9 cellular contexts compared by ENCODE assay signal in the genomic region with DNA sequence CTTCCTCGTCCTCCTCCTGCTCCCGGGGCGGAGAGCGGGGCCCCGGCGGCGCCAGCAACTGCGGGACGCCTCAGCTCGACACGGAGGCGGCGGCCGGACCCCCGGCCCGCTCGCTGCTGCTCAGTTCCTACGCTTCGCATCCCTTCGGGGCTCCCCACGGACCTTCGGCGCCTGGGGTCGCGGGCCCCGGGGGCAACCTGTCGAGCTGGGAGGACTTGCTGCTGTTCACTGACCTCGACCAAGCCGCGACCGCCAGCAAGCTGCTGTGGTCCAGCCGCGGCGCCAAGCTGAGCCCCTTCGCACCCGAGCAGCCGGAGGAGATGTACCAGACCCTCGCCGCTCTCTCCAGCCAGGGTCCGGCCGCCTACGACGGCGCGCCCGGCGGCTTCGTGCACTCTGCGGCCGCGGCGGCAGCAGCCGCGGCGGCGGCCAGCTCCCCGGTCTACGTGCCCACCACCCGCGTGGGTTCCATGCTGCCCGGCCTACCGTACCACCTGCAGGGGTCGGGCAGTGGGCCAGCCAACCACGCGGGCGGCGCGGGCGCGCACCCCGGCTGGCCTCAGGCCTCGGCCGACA. TPM values are rescaled to one million over a fixed set of nuclear protein-coding genes. Genes with fewer than 3 reads are reported as not detected.
DNase-seq lines count a peak whose midpoint lies in the region; ATAC-seq and TF ChIP-seq lines count a peak whose summit lies in the region.
"Had no signal": no experiment of that assay in that cellular context is flagged by ENCODE, and none has a peak within 500 bp of the region (broad histone marks: within the 10 kb centered on the region; RNA-seq: fewer than 3 reads in every experiment).

No MANE protein-coding gene starts in this region.

- 13% methylated on average over 11 of the region's 73 CpGs for WGBS in SK-N-SH (ENCODE audit: low lambda C conversion rate)
- WGBS in upper lobe of left lung, 2 donors = 0% methylated on average over 3 of the region's 73 CpGs; no CpG with 5 or more reads in 1 of the 2 donors

- POLR2A ChIA-PET in SK-N-SH (lab: Yijun Ruan, JAX) = no interaction called here

- no peak overlapping the region for H2AFZ ChIP-seq in SK-N-SH (ENCODE audit: low read depth)

- H3K4me3 ChIP-seq in SK-N-SH (ENCODE audit: low read depth in 2 of 2, low read length in 1 of 2) (peak overlapping the region in 1 of 2 experiments; percentile 66; a peak in 2 of 4 replicates), mucosa of stomach (ENCODE audit: low read length) (peak overlapping the region; percentile 93), upper lobe of left lung (peak overlapping the region; percentile 70 to 78 (median 74))

- no peak for TF ChIP-seq POLR2A in upper lobe of left lung (IDR thresholded peaks at IDR 0.05)

- CTCF ChIA-PET in SK-N-SH (lab: Yijun Ruan, JAX) = interaction anchor here (1.3 kb wide), 1 partner anchor 30 kb away, joined by 3 read pairs; no protein-coding TSS in a partner anchor

- no peaks in the 10 kb centered on the region for H3K79me2 ChIP-seq in SK-N-SH (ENCODE audit: insufficient read depth)

- no peak overlapping the region for H3K9ac ChIP-seq in SK-N-SH
- H3K9ac ChIP-seq in mucosa of stomach (ENCODE audit: low read length) = peak overlapping the region; percentile 99

- peaks cover 10% of the 10 kb centered on the region; the same call in 1 of the 2 replicates for H4K20me1 ChIP-seq in SK-N-SH (ENCODE audit: insufficient read depth)

- no peaks in the 10 kb centered on the region for H3F3A ChIP-seq in SK-N-SH (replicated peaks; ENCODE audit: insufficient read depth)

- DNase-seq in SK-N-SH (no peak), endothelial cell (ENCODE audit: low spot score) (no peak), upper lobe of left lung (peak in 1 of 2 donors; percentile 88), SK-N-DZ (ENCODE audit: low spot score) (no peak), NCI-H2227 treated with DMSO at 0.1 percent for 48 hours (lab: John Stamatoyannopoulos, UW) (no peak)
- DNase-seq: substantia nigra had no signal

- H3K9me3 Mint-ChIP-seq in endothelial cell (ENCODE audit: unreplicated experiment) = no peaks in the 10 kb centered on the region

- TF ChIP-seq EP300 in SK-N-SH (IDR thresholded peaks at IDR 0.05; ENCODE audit: borderline replicate concordance in 1 of 2, low read depth in 1 of 2, low read length in 1 of 2) = no peak
- TF ChIP-seq EP300 in upper lobe of left lung (IDR thresholded peaks at IDR 0.05) = no peak

- H3K27ac ChIP-seq in SK-N-SH (ENCODE audit: low read depth in 2 of 2, low read length in 1 of 2) = no peak overlapping the region
- H3K27ac ChIP-seq in upper lobe of left lung = peak overlapping the region; percentile 94 to 98 (median 97)

- peaks cover 95% of the 10 kb centered on the region for H3K27me3 ChIP-seq in SK-N-SH (ENCODE audit: insufficient read depth)
- H3K27me3 ChIP-seq in mucosa of stomach (ENCODE audit: control insufficient read depth, insufficient read depth, low read length) = peaks cover 24% of the 10 kb centered on the region
- peaks cover 0 to 18% (median 6%) of the 10 kb centered on the region in 4 donors for H3K27me3 ChIP-seq in upper lobe of left lung

- no peaks in the 10 kb centered on the region for H3K36me3 ChIP-seq in SK-N-SH (replicated peaks in 1 of 2; ENCODE audit: control insufficient read depth in 1 of 2, insufficient read depth in 2 of 2, low read length in 1 of 2)
- peaks cover 29% of the 10 kb centered on the region for H3K36me3 ChIP-seq in mucosa of stomach (ENCODE audit: control insufficient read depth, insufficient read depth, low read length)
- peaks cover 0 to 10% (median 0%) of the 10 kb centered on the region in 4 donors for H3K36me3 ChIP-seq in upper lobe of left lung

- TF ChIP-seq CTCF in SK-N-SH (IDR thresholded peaks at IDR 0.05) (no peak), endothelial cell (IDR thresholded peaks at IDR 0.05; ENCODE audit: unreplicated experiment) (no peak), upper lobe of left lung (IDR thresholded peaks at IDR 0.05) (no peak)

- peaks cover 36% of the 10 kb centered on the region for H3K4me1 Mint-ChIP-seq in endothelial cell (ENCODE audit: unreplicated experiment)

- H3K9me2 ChIP-seq in SK-N-SH = no peaks in the 10 kb centered on the region

- peaks cover 0 to 2% of the 10 kb centered on the region in 2 experiments; a peak in 1 of 4 replicates for H3K4me1 ChIP-seq in SK-N-SH (ENCODE audit: control insufficient read depth in 1 of 2, insufficient read depth in 2 of 2, low read depth in 1 of 2, low read length in 1 of 2)
- H3K4me1 ChIP-seq in mucosa of stomach (ENCODE audit: control insufficient read depth, insufficient read depth, low read length) = no peaks in the 10 kb centered on the region
- H3K4me1 ChIP-seq in upper lobe of left lung = peaks cover 10 to 67% (median 27%) of the 10 kb centered on the region in 4 donors

- no peak overlapping the region; the same call in 1 of the 2 replicates for H3K4me2 ChIP-seq in SK-N-SH

- H3K27me3 Mint-ChIP-seq in endothelial cell (ENCODE audit: unreplicated experiment) = peaks cover 35% of the 10 kb centered on the region

- no peak overlapping the region for H3K27ac Mint-ChIP-seq in endothelial cell (ENCODE audit: unreplicated experiment)

- H3K36me3 Mint-ChIP-seq in endothelial cell (ENCODE audit: low read depth, unreplicated experiment) = peaks cover 36% of the 10 kb centered on the region

- H3K9me3 ChIP-seq in SK-N-SH = no peaks in the 10 kb centered on the region
- H3K9me3 ChIP-seq in mucosa of stomach (ENCODE audit: control insufficient read depth, low read length) = no peaks in the 10 kb centered on the region
- H3K9me3 ChIP-seq in upper lobe of left lung = no peaks in the 10 kb centered on the region

- no peak for TF ChIP-seq RAD21 in SK-N-SH (IDR thresholded peaks at IDR 0.05; ENCODE audit: low read length)

- peak overlapping the region; percentile 98 for H3K4me3 Mint-ChIP-seq in endothelial cell (ENCODE audit: unreplicated experiment)

- no peak for ATAC-seq in SK-N-SH treated with all-trans-retinoic acid at 6 μM for 48 hours
- ATAC-seq in upper lobe of left lung (ENCODE audit: low FRiP score in 2 of 2) = no peak
- ATAC-seq in GM19463 (IDR thresholded peaks at IDR 0.05; ENCODE audit: unreplicated experiment) = no peak

TF ChIP-seq in SK-N-SH, 30 proteins besides CTCF, POLR2A, EP300 and RAD21:
- TF ChIP-seq, protein P1, sequence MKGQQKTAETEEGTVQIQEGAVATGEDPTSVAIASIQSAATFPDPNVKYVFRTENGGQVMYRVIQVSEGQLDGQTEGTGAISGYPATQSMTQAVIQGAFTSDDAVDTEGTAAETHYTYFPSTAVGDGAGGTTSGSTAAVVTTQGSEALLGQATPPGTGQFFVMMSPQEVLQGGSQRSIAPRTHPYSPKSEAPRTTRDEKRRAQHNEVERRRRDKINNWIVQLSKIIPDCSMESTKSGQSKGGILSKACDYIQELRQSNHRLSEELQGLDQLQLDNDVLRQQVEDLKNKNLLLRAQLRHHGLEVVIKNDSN (IDR thresholded peaks at IDR 0.05; ENCODE audit: borderline replicate concordance, low read depth) = no peak
- TF ChIP-seq EZH2phosphoT487 (IDR thresholded peaks at IDR 0.05; ENCODE audit: borderline replicate concordance, low read depth) (peak; percentile 72), GABPA (IDR thresholded peaks at IDR 0.05; ENCODE audit: low read depth) (no peak), IRF3 (IDR thresholded peaks at IDR 0.05; ENCODE audit: low read depth, low read length) (no peak)

TF ChIP-seq in SK-N-SH treated with all-trans-retinoic acid at 6 μM for 48 hours, 23 proteins besides CTCF, POLR2A, EP300 and RAD21:
- TF ChIP-seq PPARA (CRISPR knock-in tag; IDR thresholded peaks at IDR 0.05; ENCODE audit: borderline replicate concordance) = no peak
- TF ChIP-seq ZFP3 (CRISPR knock-in tag; IDR thresholded peaks at IDR 0.05) = no peak
- TF ChIP-seq RARB (CRISPR knock-in tag; IDR thresholded peaks at IDR 0.05) = no peak
- TF ChIP-seq, protein P2, sequence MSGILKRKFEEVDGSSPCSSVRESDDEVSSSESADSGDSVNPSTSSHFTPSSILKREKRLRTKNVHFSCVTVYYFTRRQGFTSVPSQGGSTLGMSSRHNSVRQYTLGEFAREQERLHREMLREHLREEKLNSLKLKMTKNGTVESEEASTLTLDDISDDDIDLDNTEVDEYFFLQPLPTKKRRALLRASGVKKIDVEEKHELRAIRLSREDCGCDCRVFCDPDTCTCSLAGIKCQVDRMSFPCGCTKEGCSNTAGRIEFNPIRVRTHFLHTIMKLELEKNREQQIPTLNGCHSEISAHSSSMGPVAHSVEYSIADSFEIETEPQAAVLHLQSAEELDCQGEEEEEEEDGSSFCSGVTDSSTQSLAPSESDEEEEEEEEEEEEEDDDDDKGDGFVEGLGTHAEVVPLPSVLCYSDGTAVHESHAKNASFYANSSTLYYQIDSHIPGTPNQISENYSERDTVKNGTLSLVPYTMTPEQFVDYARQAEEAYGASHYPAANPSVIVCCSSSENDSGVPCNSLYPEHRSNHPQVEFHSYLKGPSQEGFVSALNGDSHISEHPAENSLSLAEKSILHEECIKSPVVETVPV (CRISPR knock-in tag; IDR thresholded peaks at IDR 0.05) = no peak
- no peak for TF ChIP-seq ZC3H10 (CRISPR knock-in tag; IDR thresholded peaks at IDR 0.05)

RNA-seq across cellular contexts. Expression of gene GATA6, which starts 2.0 kb away (rescaled TPM):
- polyA plus RNA-seq in SK-N-SH (2012; rRNA removed) = not detected in 2 replicates
- polyA plus RNA-seq in SK-N-SH (2012; cell fraction: cytosol; rRNA removed) = not detected in 2 replicates
- not detected in 2 replicates for polyA plus RNA-seq in SK-N-SH (2012; cell fraction: nucleus; rRNA removed)
- 23.8 TPM for total RNA-seq in endothelial cell (ENCODE audit: unreplicated experiment)
- 10 to 100 TPM; 29.7 to 52.8 (median 41.4) TPM for total RNA-seq in upper lobe of left lung
- polyA plus RNA-seq in SK-N-DZ (2014; cell fraction: cytosol; rRNA removed) = not detected in 2 replicates
- polyA plus RNA-seq in SK-N-DZ (2014; cell fraction: nucleus; rRNA removed) = not detected in 2 replicates

Comparison
In these comparisons a context has a peak if more than half of its experiments do, and no peak if none do; other contexts are left out.
1. H3K27ac ChIP-seq: peak in upper lobe of left lung (4 of 4); none in SK-N-SH (0 of 2).